In genomic region chr15:32733276-32733675, GRCh38 we compare ENCODE assay signal across 15 cellular contexts. TPM values are rescaled to one million over a fixed set of nuclear protein-coding genes. Genes with fewer than 3 reads are reported as not detected.
A peak's percentile ranks its signal among the peaks of the same experiment; 100 is the strongest.
DNase-seq lines count a peak whose midpoint lies in the region; ATAC-seq and TF ChIP-seq lines count a peak whose summit lies in the region.
"Had no signal": no experiment of that assay in that cellular context is flagged by ENCODE, and none has a peak within 500 bp of the region (broad histone marks: within the 10 kb centered on the region; RNA-seq: fewer than 3 reads in every experiment).

No MANE protein-coding gene starts in this region.

- intact Hi-C loops in esophagus muscularis mucosa (cut with DNase I), result no loop called here
- intact Hi-C loops in prostate gland (cut with DNase I), result no loop called here
- intact Hi-C loops in left colon (cut with DNase I, micrococcal nuclease), result no loop called here

- H3K36me3 ChIP-seq in esophagus muscularis mucosa (no peaks in the 10 kb centered on the region), prostate gland (no peaks in the 10 kb centered on the region)
- H3K36me3 ChIP-seq: BLaER1 had no signal

- no peak overlapping the region for H3K27ac ChIP-seq in esophagus muscularis mucosa (replicated peaks in 1 of 4)
- no peak overlapping the region for H3K27ac ChIP-seq in prostate gland
- H3K27ac ChIP-seq: BLaER1 had no signal

- ATAC-seq in left colon, result no peak
- ATAC-seq: HCT116, Right ventricle myocardium inferior had no signal

- H3K4me3 ChIP-seq in choroid plexus epithelial cell (ENCODE audit: low read depth, low read length) (no peak overlapping the region), esophagus muscularis mucosa (no peak overlapping the region), prostate gland (no peak overlapping the region)
- H3K4me3 ChIP-seq: BLaER1 had no signal

- no peaks in the 10 kb centered on the region for H3K27me3 ChIP-seq in esophagus muscularis mucosa
- no peaks in the 10 kb centered on the region for H3K27me3 ChIP-seq in prostate gland (replicated peaks; ENCODE audit: insufficient read depth)
- H3K27me3 ChIP-seq: BLaER1 had no signal

- TF ChIP-seq CTCF in choroid plexus epithelial cell (conservative IDR thresholded peaks at IDR 0.05; ENCODE audit: low read depth, low read length) (no peak), esophagus muscularis mucosa (IDR thresholded peaks at IDR 0.05) (no peak), prostate gland (IDR thresholded peaks at IDR 0.05) (no peak)

- TF ChIP-seq POLR2A in esophagus muscularis mucosa (IDR thresholded peaks at IDR 0.05; ENCODE audit: low read depth), result no peak
- TF ChIP-seq POLR2A in prostate gland (IDR thresholded peaks at IDR 0.05), result no peak

- no peaks in the 10 kb centered on the region for H3K9me3 ChIP-seq in esophagus muscularis mucosa
- no peaks in the 10 kb centered on the region for H3K9me3 ChIP-seq in prostate gland

- DNase-seq in Daoy (ENCODE audit: low read depth) (peak; percentile 16), M059J (ENCODE audit: low read depth) (peak; percentile 48), choroid plexus epithelial cell (ENCODE audit: low read depth) (peak; percentile 44), renal cortical epithelial cell (ENCODE audit: low read depth) (peak; percentile 45), esophagus muscularis mucosa (ENCODE audit: extremely low spot score) (no peak), prostate gland (ENCODE audit: low spot score) (no peak), left colon (no peak)
- DNase-seq: CD8-positive, alpha-beta memory T cell; NCI-H1436; NCI-H2081; NCI-H524 treated with DMSO at 0.1 percent for 48 hours had no signal

- H3K4me1 ChIP-seq in esophagus muscularis mucosa, result peaks cover 0 to 5% (median 0%) of the 10 kb centered on the region in 4 donors
- no peaks in the 10 kb centered on the region for H3K4me1 ChIP-seq in prostate gland (replicated peaks)
- H3K4me1 ChIP-seq: BLaER1 had no signal

- WGBS in esophagus muscularis mucosa, result 88% methylated on average over 3 of the region's 3 CpGs
- WGBS in prostate gland, result 53% methylated on average over 3 of the region's 3 CpGs

- no peak for TF ChIP-seq EP300 in esophagus muscularis mucosa (IDR thresholded peaks at IDR 0.05)

RNA-seq across cellular contexts. Expression of gene GREM1, which starts 15.5 kb away (rescaled TPM):
- total RNA-seq in Daoy (2014; rRNA removed; shearing (Covaris generic)), result 34.4 and 35.3 TPM in 2 replicates
- not detected in 2 replicates for total RNA-seq in M059J (2014; rRNA removed; shearing (Covaris generic))
- total RNA-seq in renal cortical epithelial cell (4.2 and 9.7 TPM in 2 replicates), esophagus muscularis mucosa (10 to 100 TPM in 3 of 4 donors, 1 to 10 TPM in 1; 8.6 to 46.1 (median 37.0) TPM), prostate gland (10 to 100 TPM in 1 of 2 donors, 1 to 10 TPM in 1; 3.1 to 41.5 TPM), left colon (10 to 100 TPM; 13.7 to 46.0 TPM)
- total RNA-seq: CD8-positive, alpha-beta memory T cell; HT-29; Right ventricle myocardium inferior had no signal

Comparison
In these comparisons a context has a peak if more than half of its experiments do, and no peak if none do; other contexts are left out.
1. DNase-seq: peak in Daoy (single experiment), M059J (single experiment), choroid plexus epithelial cell (single experiment) and renal cortical epithelial cell (single experiment); none in esophagus muscularis mucosa (single experiment), prostate gland (single experiment) and left colon (0 of 2).